In genomic region chr11:81497202-81497804, GRCh38 we compare ENCODE assay signal across 8 cellular contexts.
DNase-seq lines count a peak whose midpoint lies in the region; ATAC-seq, FAIRE-seq and TF ChIP-seq lines count a peak whose summit lies in the region.

No MANE protein-coding gene starts in this region.

- in situ Hi-C loops in astrocyte of the cerebellum (cut with HindIII; ENCODE audit: low sequenced_read_pairs): no loop called here
- in situ Hi-C loops in HepG2 (cut with HindIII; ENCODE audit: extremely low pct_ligation_motif_present, low pct_unique_long_range_greater_than_20kb): no loop called here

- H3K36me3 ChIP-seq in HepG2 (replicated peaks in 1 of 2; ENCODE audit: control insufficient read depth in 1 of 2, insufficient read depth in 2 of 2, low read length in 2 of 2): no peaks in the 10 kb centered on the region

- TF ChIP-seq CTCF in AG10803 (conservative IDR thresholded peaks at IDR 0.05; ENCODE audit: low read length): peak; percentile 51
- peak; percentile 62 for TF ChIP-seq CTCF in GM12864 (IDR thresholded peaks at IDR 0.05; ENCODE audit: low read depth, low read length, missing control alignments)
- TF ChIP-seq CTCF in astrocyte of the cerebellum (IDR thresholded peaks at IDR 0.05; ENCODE audit: low read depth, low read length, missing control alignments): peak; percentile 59
- TF ChIP-seq CTCF in HepG2 (CRISPR knock-in tag; IDR thresholded peaks at IDR 0.05): peak; percentile 54

- peak; percentile 63 for ATAC-seq in HG02588 (IDR thresholded peaks at IDR 0.05; ENCODE audit: unreplicated experiment)
- peak; percentile 41; the same call in 1 of the 3 replicates for ATAC-seq in HepG2

- TF ChIP-seq POLR2A in HepG2 (IDR thresholded peaks at IDR 0.05; ENCODE audit: insufficient read depth in 1 of 2, low read depth in 2 of 2, low read length in 2 of 2): no peak

- no peaks in the 10 kb centered on the region for H3K79me2 ChIP-seq in HepG2 (ENCODE audit: insufficient read depth, low read length)

- H3K9me3 ChIP-seq in HepG2 (ENCODE audit: low read length): no peaks in the 10 kb centered on the region

- no peaks in the 10 kb centered on the region; a peak in 1 of 5 replicates for H3K27me3 ChIP-seq in HepG2 (ENCODE audit: control insufficient read depth in 1 of 2, insufficient read depth in 2 of 2, low read length in 2 of 2)

- TF ChIP-seq EP300 in HepG2 (IDR thresholded peaks at IDR 0.05; ENCODE audit: low read depth in 2 of 2, low read length in 2 of 2) (no peak), HepG2 (CRISPR knock-in tag; IDR thresholded peaks at IDR 0.05; ENCODE audit: borderline replicate concordance) (no peak)

- intact Hi-C loops in HepG2 (cut with micrococcal nuclease; ENCODE audit: unreplicated experiment): loop anchor here (2.0 kb wide), 1 partner anchor 1789 kb away; no protein-coding TSS in a partner anchor
- intact Hi-C loops in posterior vena cava (cut with DNase I): no loop called here

- H3K4me1 ChIP-seq in HepG2 (ENCODE audit: insufficient read depth, low read length): no peaks in the 10 kb centered on the region

- FAIRE-seq in HepG2 (lab: Jason Lieb, UNC): peak; percentile 70

- no peak for TF ChIP-seq RAD21 in HepG2 (CRISPR knock-in tag; IDR thresholded peaks at IDR 0.05)

- POLR2A ChIA-PET in HepG2 (lab: Yijun Ruan, JAX): no interaction called here

- DNase-seq in AG10803 (ENCODE audit: low read depth): peak; percentile 8
- DNase-seq in GM12864 (ENCODE audit: low read depth): peak; percentile 3
- peak; percentile 41 for DNase-seq in NCI-H2029 treated with DMSO at 0.1 percent for 48 hours (lab: John Stamatoyannopoulos, UW)
- DNase-seq in astrocyte of the cerebellum (ENCODE audit: low read depth): no peak
- peak; percentile 24 for DNase-seq in HepG2 (ENCODE audit: low spot score)
- DNase-seq in NCI-H2227 (lab: John Stamatoyannopoulos, UW; ENCODE audit: unreplicated experiment): no peak
- no peak for DNase-seq in posterior vena cava (ENCODE audit: low spot score)

- BruUV-seq in HepG2 (replicated peaks; lab: Mats Ljungman, UMichigan): no TSS peak

- no peak overlapping the region for H2AFZ ChIP-seq in HepG2 (ENCODE audit: low read length)

- H3K4me3 ChIP-seq in AG10803 (ENCODE audit: low read length): no peak overlapping the region
- H3K4me3 ChIP-seq in GM12864 (ENCODE audit: low read depth, low read length): no peak overlapping the region
- no peak overlapping the region for H3K4me3 ChIP-seq in astrocyte of the cerebellum (ENCODE audit: low read depth, low read length)
- no peak overlapping the region for H3K4me3 ChIP-seq in HepG2 (replicated peaks in 1 of 3; ENCODE audit: insufficient read depth in 1 of 3, low read depth in 2 of 3, low read length in 3 of 3)

- 6% methylated on average over 5 of the region's 5 CpGs for WGBS in HepG2 (ENCODE audit: low lambda C conversion rate)

- CTCF ChIA-PET in HepG2 (lab: Yijun Ruan, JAX; ENCODE audit: low intra/inter-chr PET ratio, low total read pairs): interaction anchor here (0.6 kb wide), 1 partner anchor 194 kb away, joined by 3 read pairs; no protein-coding TSS in a partner anchor

- H3K4me2 ChIP-seq in HepG2 (ENCODE audit: low read depth, low read length): no peak overlapping the region

- no peak overlapping the region for H3K9ac ChIP-seq in HepG2 (ENCODE audit: insufficient read depth, low read depth, low read length)

- H3K27ac ChIP-seq in HepG2 (ENCODE audit: extremely low read length, insufficient read depth, low read length): no peak overlapping the region

- H4K20me1 ChIP-seq in HepG2 (ENCODE audit: insufficient read depth, low read length): no peaks in the 10 kb centered on the region

TF ChIP-seq in HepG2, 621 proteins besides CTCF, POLR2A, EP300 and RAD21:
- TF ChIP-seq SMC3 (IDR thresholded peaks at IDR 0.05; ENCODE audit: low read length) (peak; percentile 11; the same call in 1 of the 2 replicates), ZNF33B (CRISPR knock-in tag; IDR thresholded peaks at IDR 0.05) (no peak), ARID3A (IDR thresholded peaks at IDR 0.05; ENCODE audit: low read depth, low read length) (0 out of 2 replicates have a peak, but pooled peaks have one; percentile 45)

Comparison
In these comparisons a context has a peak if more than half of its experiments do, and no peak if none do; other contexts are left out.
1. DNase-seq: peak in AG10803 (single experiment), GM12864 (single experiment), NCI-H2029 treated with DMSO at 0.1 percent for 48 hours (single experiment) and HepG2 (single experiment); none in astrocyte of the cerebellum (single experiment), NCI-H2227 (single experiment) and posterior vena cava (single experiment).
2. Peak in every context shown above with its lines, with median percentiles within 50 percentile points of each other: CTCF ChIP-seq.